In genomic region chr5:169811680-169812079, GRCh38 we compare ENCODE assay signal across 26 cellular contexts.
"Had no signal": no experiment of that assay in that cellular context is flagged by ENCODE, and none has a peak within 500 bp of the region (broad histone marks: within the 10 kb centered on the region; RNA-seq: fewer than 3 reads in every experiment).

No MANE protein-coding gene starts in this region.

- H3K27me3 ChIP-seq: breast epithelium, Peyer's patch, SJCRH30 had no signal

- H3K4me3 ChIP-seq: breast epithelium, Peyer's patch, SJCRH30 had no signal

- H3K9me3 ChIP-seq: breast epithelium, Peyer's patch, SJCRH30, SK-N-SH had no signal

- H3K9ac ChIP-seq: SK-N-SH had no signal

- H3K4me2 ChIP-seq: SK-N-SH had no signal

- H3K27me3 Mint-ChIP-seq: activated B cell treated with CpG ODN at 0.5 μM for 24 hours; activated CD4-positive, alpha-beta memory T cell treated with anti-CD3 and anti-CD28 coated beads for 36 hours; activated CD4-positive, alpha-beta T cell treated with anti-CD3 and anti-CD28 coated beads, Interleukin-2, amount 10 ng/mL, durations not matched to agents 7 days and 5 days had no signal

- H3K36me3 ChIP-seq: breast epithelium, Peyer's patch, SJCRH30 had no signal

- DNase-seq: activated B cell treated with CpG ODN at 0.5 μM for 24 hours; activated CD4-positive, alpha-beta memory T cell treated with anti-CD3 and anti-CD28 coated beads for 36 hours; activated CD4-positive, alpha-beta T cell treated with anti-CD3 and anti-CD28 coated beads for 1 hour; activated CD4-positive, alpha-beta T cell treated with anti-CD3 and anti-CD28 coated beads, Interleukin-2, amount 10 ng/mL, durations not matched to agents 7 days and 5 days; activated CD8-positive, alpha-beta memory T cell treated with anti-CD3 and anti-CD28 coated beads for 24 hours; activated gamma-delta T cell treated with Interleukin-2 at 50 U/mL for 16 hours; activated naive CD4-positive, alpha-beta T cell treated with anti-CD3 and anti-CD28 coated beads, Interleukin-2, amount 50 U/mL, for 16 hours; activated T-cell treated with anti-CD3 and anti-CD28 coated beads, Interleukin-2, amount 50 U/mL, for 48 hours; aorta; central memory CD4-positive, alpha-beta T cell; KG1; NCI-H1048; NCI-H146; NCI-H187 treated with DMSO at 0.1 percent for 48 hours; NCI-H2081 treated with DMSO at 0.1 percent for 48 hours; NCI-H446; NCI-H526; Peyer's patch; Right ventricle myocardium superior; SJCRH30; SK-N-SH; SW 1271 had no signal

- H3K27ac Mint-ChIP-seq: activated B cell treated with CpG ODN at 0.5 μM for 24 hours; activated CD4-positive, alpha-beta memory T cell treated with anti-CD3 and anti-CD28 coated beads for 36 hours; activated CD4-positive, alpha-beta T cell treated with anti-CD3 and anti-CD28 coated beads, Interleukin-2, amount 10 ng/mL, durations not matched to agents 7 days and 5 days; activated T-helper 2 cell treated with anti-CD3 and anti-CD28 coated beads, Interferon-gamma antibody, Interleukin-2, Interleukin-4, amounts not matched to agents 10 μg/mL and 5 μg/mL and 100 μg/mL, durations not matched to agents 14 hours and 24 hours and 36 hours; T-helper 2 cell treated with Interferon-gamma antibody and Interleukin-4, amounts not matched to agents 5 μg/mL and 100 μg/mL, for 36 hours had no signal

- H3K9me3 Mint-ChIP-seq: activated B cell treated with CpG ODN at 0.5 μM for 24 hours; activated CD4-positive, alpha-beta memory T cell treated with anti-CD3 and anti-CD28 coated beads for 36 hours; activated CD4-positive, alpha-beta T cell treated with anti-CD3 and anti-CD28 coated beads, Interleukin-2, amount 10 ng/mL, durations not matched to agents 7 days and 5 days; activated T-helper 2 cell treated with anti-CD3 and anti-CD28 coated beads, Interferon-gamma antibody, Interleukin-2, Interleukin-4, amounts not matched to agents 10 μg/mL and 5 μg/mL and 100 μg/mL, durations not matched to agents 14 hours and 24 hours and 36 hours; T-helper 2 cell treated with Interferon-gamma antibody and Interleukin-4, amounts not matched to agents 5 μg/mL and 100 μg/mL, for 36 hours had no signal

- H3K4me1 ChIP-seq: breast epithelium, Peyer's patch, SJCRH30 had no signal

- H3K27ac ChIP-seq: breast epithelium, Peyer's patch, RWPE1, SJCRH30 had no signal

- H3K4me3 Mint-ChIP-seq: activated B cell treated with CpG ODN at 0.5 μM for 24 hours; activated CD4-positive, alpha-beta memory T cell treated with anti-CD3 and anti-CD28 coated beads for 36 hours; activated CD4-positive, alpha-beta T cell treated with anti-CD3 and anti-CD28 coated beads, Interleukin-2, amount 10 ng/mL, durations not matched to agents 7 days and 5 days; T-helper 2 cell treated with Interferon-gamma antibody and Interleukin-4, amounts not matched to agents 5 μg/mL and 100 μg/mL, for 36 hours had no signal
